ENCODE assay signal across 8 cellular contexts in the genomic region with DNA sequence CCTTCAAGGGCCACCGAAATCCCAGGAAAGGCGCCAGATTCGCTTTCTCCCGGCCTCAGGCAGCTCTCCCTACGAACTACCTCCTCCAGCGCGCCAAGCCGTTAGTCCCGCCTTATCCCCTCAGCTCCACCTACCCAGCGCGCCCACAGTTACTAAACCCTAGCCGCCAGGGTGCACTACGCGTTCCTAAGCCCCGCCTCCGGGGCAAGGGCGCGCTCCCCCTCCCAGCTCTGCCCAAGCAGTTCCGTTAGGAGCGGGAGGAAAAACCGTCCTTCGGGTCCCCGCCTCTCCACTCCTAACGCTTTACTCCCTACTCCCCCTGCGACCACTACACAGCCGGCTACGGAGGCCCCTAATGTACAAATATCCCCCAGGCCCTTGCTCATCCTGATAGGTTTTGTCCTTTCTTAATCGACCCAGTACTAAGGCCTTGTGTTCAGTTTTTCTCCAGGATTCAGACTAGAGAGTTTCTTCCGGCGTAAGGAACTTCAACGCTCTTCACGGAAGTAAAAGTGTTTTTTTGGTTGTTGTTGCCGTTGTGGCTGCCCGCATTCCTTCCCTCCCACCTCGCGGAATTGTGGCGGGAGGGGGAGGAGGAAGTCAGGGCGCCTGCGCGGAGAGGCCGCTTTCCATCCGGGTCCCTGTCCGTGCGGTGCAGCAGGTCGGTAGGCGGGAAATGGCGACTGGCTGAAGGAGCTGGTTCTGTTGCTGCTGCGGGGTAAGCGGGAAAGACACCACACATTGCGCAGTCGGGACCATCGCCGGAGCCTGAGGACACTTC.
A peak's percentile ranks its signal among the peaks of the same experiment; 100 is the strongest.
DNase-seq lines count a peak whose midpoint lies in the region; ATAC-seq lines count a peak whose summit lies in the region.

Gene CTDSPL2 (plus strand): TSS at position 655 of the 781 bp plus-strand sequence. CDS start 31,386 bp downstream, outside the sequence.

- peaks cover 0 to 25% (median 15%) of the 10 kb centered on the region in 11 experiments; a peak in 20 of 22 replicates for H3K36me3 ChIP-seq in BLaER1 treated with 17β-estradiol and CSF1 and Interleukin-3, amounts not matched to agents 10 nM and 100 nM

- H3K9me3 ChIP-seq in BLaER1 treated with 17β-estradiol and CSF1 and Interleukin-3, amounts not matched to agents 10 nM and 100 nM (replicated peaks in 1 of 11) = no peaks in the 10 kb centered on the region

- H3K9ac ChIP-seq in BLaER1 treated with 17β-estradiol and CSF1 and Interleukin-3, amounts not matched to agents 10 nM and 100 nM = peak within 1 kb of the TSS; percentile 90 to 97 (median 95)

- no peaks in the 10 kb centered on the region for H3K27me3 ChIP-seq in BLaER1 treated with 17β-estradiol and CSF1 and Interleukin-3, amounts not matched to agents 10 nM and 100 nM

- H3K4me1 ChIP-seq in BLaER1 treated with 17β-estradiol and CSF1 and Interleukin-3, amounts not matched to agents 10 nM and 100 nM = peaks cover 20 to 37% (median 32%) of the 10 kb centered on the region in 10 experiments

- peak within 1 kb of the TSS; percentile 77 to 98 (median 88) for H3K4me2 ChIP-seq in BLaER1 treated with 17β-estradiol and CSF1 and Interleukin-3, amounts not matched to agents 10 nM and 100 nM

- ATAC-seq in HG03460 (IDR thresholded peaks at IDR 0.05; ENCODE audit: unreplicated experiment) = peak; percentile 93

- H3K27ac ChIP-seq in BLaER1 treated with 17β-estradiol and CSF1 and Interleukin-3, amounts not matched to agents 10 nM and 100 nM = peak within 1 kb of the TSS; percentile 91 to 98 (median 94)
- peak within 1 kb of the TSS; percentile 99 for H3K27ac ChIP-seq in cingulate gyrus (ENCODE audit: low read depth, low read length)

- peaks cover 26 to 47% (median 40%) of the 10 kb centered on the region in 11 experiments; a peak in 20 of 22 replicates for H4K20me1 ChIP-seq in BLaER1 treated with 17β-estradiol and CSF1 and Interleukin-3, amounts not matched to agents 10 nM and 100 nM

- DNase-seq in GM19240 (ENCODE audit: insufficient read length, low spot score) (peak; percentile 67), NCI-H524 treated with DMSO at 0.1 percent for 48 hours (lab: John Stamatoyannopoulos, UW) (peak; percentile 99), kidney tubule cell (ENCODE audit: low spot score) (peak; percentile 99)
- peak; percentile 91 to 92 for DNase-seq in activated CD4-positive, alpha-beta T cell treated with anti-CD3 and anti-CD28 coated beads for 4 hours
- DNase-seq in stimulated activated CD4-positive, alpha-beta T cell treated with anti-CD3 and anti-CD28 coated beads, Interleukin-1b, Interleukin-23, amount 100 ng/mL, for 24 hours (ENCODE audit: low read depth in 4 of 4, low spot score in 1 of 4) = peak; percentile 84 to 93 (median 89)

- peak within 1 kb of the TSS; percentile 79 to 97 (median 90) for H3K4me3 ChIP-seq in BLaER1 treated with 17β-estradiol and CSF1 and Interleukin-3, amounts not matched to agents 10 nM and 100 nM

Comparison
In these comparisons a context has a peak if more than half of its experiments do, and no peak if none do; other contexts are left out.
1. Peak in every context shown above with its lines: DNase-seq, ATAC-seq, H3K4me3 ChIP-seq and H3K27ac ChIP-seq.